14 cellular contexts compared by ENCODE assay signal in the genomic region with DNA sequence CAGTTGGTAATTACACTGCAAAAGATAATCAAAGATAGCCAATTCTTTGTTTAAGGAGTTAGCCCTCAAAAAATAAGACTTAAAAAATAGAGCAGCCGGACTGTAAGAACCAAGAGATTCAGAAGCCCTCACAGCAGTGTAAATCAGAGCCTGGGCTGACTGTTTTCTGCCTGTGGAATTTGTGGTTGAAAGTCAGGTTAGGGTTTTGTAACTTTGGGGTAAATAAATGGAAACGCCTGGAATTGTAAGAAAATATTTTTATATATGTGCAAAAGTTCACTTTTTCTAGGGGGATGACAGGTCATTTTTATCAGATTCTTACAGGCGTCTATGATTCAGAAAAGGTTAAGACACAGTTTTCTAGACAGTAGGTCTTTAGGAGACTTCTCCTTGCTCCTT.
"Had no signal": no experiment of that assay in that cellular context is flagged by ENCODE, and none has a peak within 500 bp of the region (broad histone marks: within the 10 kb centered on the region; RNA-seq: fewer than 3 reads in every experiment).

No MANE protein-coding gene starts in this region.

- H3K27me3 Mint-ChIP-seq: activated CD4-positive, alpha-beta memory T cell treated with anti-CD3 and anti-CD28 coated beads for 36 hours; activated naive CD8-positive, alpha-beta T cell treated with anti-CD3 and anti-CD28 coated beads for 36 hours; stimulated activated naive B cell treated with anti-CD40 and anti-IgM and Interleukin-4, amounts not matched to agents 10 μg/mL and 1 μg/mL and 100 μg/mL, for 72 hours had no signal

- H3K36me3 Mint-ChIP-seq: natural killer cell had no signal

- H3K27ac ChIP-seq: cardiac muscle cell, prostate gland, upper lobe of left lung, VCaP had no signal

- H3K27ac Mint-ChIP-seq: activated CD4-positive, alpha-beta memory T cell treated with anti-CD3 and anti-CD28 coated beads for 36 hours; activated naive CD8-positive, alpha-beta T cell treated with anti-CD3 and anti-CD28 coated beads for 36 hours; natural killer cell; stimulated activated naive B cell treated with anti-CD40 and anti-IgM and Interleukin-4, amounts not matched to agents 10 μg/mL and 1 μg/mL and 100 μg/mL, for 72 hours had no signal

- H3K4me3 Mint-ChIP-seq: activated CD4-positive, alpha-beta memory T cell treated with anti-CD3 and anti-CD28 coated beads for 36 hours; activated naive CD8-positive, alpha-beta T cell treated with anti-CD3 and anti-CD28 coated beads for 36 hours; activated T-cell treated with anti-CD3 and anti-CD28 coated beads, Interleukin-2, amount 50 U/mL, for 4 hours; natural killer cell; stimulated activated naive B cell treated with anti-CD40 and anti-IgM and Interleukin-4, amounts not matched to agents 10 μg/mL and 1 μg/mL and 100 μg/mL, for 72 hours had no signal

- H3K9me3 Mint-ChIP-seq: activated CD4-positive, alpha-beta memory T cell treated with anti-CD3 and anti-CD28 coated beads for 36 hours; activated naive CD8-positive, alpha-beta T cell treated with anti-CD3 and anti-CD28 coated beads for 36 hours; activated T-cell treated with anti-CD3 and anti-CD28 coated beads, Interleukin-2, amount 50 U/mL, for 4 hours; natural killer cell; stimulated activated naive B cell treated with anti-CD40 and anti-IgM and Interleukin-4, amounts not matched to agents 10 μg/mL and 1 μg/mL and 100 μg/mL, for 72 hours had no signal

- ATAC-seq: activated T-cell treated with anti-CD3 and anti-CD28 coated beads, Interleukin-2, amount 50 U/mL, for 4 hours; natural killer cell; stimulated activated naive B cell treated with anti-CD40 and anti-IgM and Interleukin-4, amounts not matched to agents 10 μg/mL and 1 μg/mL and 100 μg/mL, for 72 hours had no signal

- DNase-seq: activated CD4-positive, alpha-beta memory T cell treated with anti-CD3 and anti-CD28 coated beads for 36 hours; activated gamma-delta T cell; activated naive CD8-positive, alpha-beta T cell treated with anti-CD3 and anti-CD28 coated beads for 36 hours; activated T-cell treated with anti-CD3 and anti-CD28 coated beads, Interleukin-2, amount 50 U/mL, for 4 hours; natural killer cell; stimulated activated CD4-positive, alpha-beta T cell treated with anti-CD3 and anti-CD28 coated beads, Interleukin-2, amount 100 ng/mL, for 24 hours; stimulated activated naive B cell treated with anti-CD40 and anti-IgM and Interleukin-4, amounts not matched to agents 10 μg/mL and 1 μg/mL and 100 μg/mL, for 72 hours; T1000; upper lobe of left lung had no signal

- H3K4me3 ChIP-seq: cardiac muscle cell, lung, prostate gland, upper lobe of left lung had no signal

- H3K9me3 ChIP-seq: ascending aorta, prostate gland, upper lobe of left lung had no signal

- H3K27me3 ChIP-seq: ascending aorta, cardiac muscle cell, upper lobe of left lung had no signal

- H3K4me1 ChIP-seq: prostate gland had no signal

- H3K36me3 ChIP-seq: cardiac muscle cell, prostate gland, upper lobe of left lung had no signal
